35 cellular contexts compared by ENCODE assay signal in genomic region chr3:22443834-22444233, GRCh38.
"Had no signal": no experiment of that assay in that cellular context is flagged by ENCODE, and none has a peak within 500 bp of the region (broad histone marks: within the 10 kb centered on the region; RNA-seq: fewer than 3 reads in every experiment).

No MANE protein-coding gene starts in this region.

- H3K36me3 ChIP-seq: MG63 had no signal

- H3K9me3 ChIP-seq: MG63 had no signal

- H3K27me3 ChIP-seq: MG63 had no signal

- DNase-seq: Karpas-422, Kasumi-1, MG63, MM.1S, MV-4-11, NCI-H1048, NCI-H1092, NCI-H1092 treated with DMSO at 0.1 percent for 48 hours, NCI-H1105, NCI-H1105 treated with DMSO at 0.1 percent for 48 hours, NCI-H1417, NCI-H1417 treated with DMSO at 0.1 percent for 48 hours, NCI-H1436, NCI-H1436 treated with DMSO at 0.1 percent for 48 hours, NCI-H146, NCI-H1694, NCI-H1694 treated with DMSO at 0.1 percent for 48 hours, NCI-H187, NCI-H187 treated with DMSO at 0.1 percent for 48 hours, NCI-H1930, NCI-H2029, NCI-H2029 treated with DMSO at 0.1 percent for 48 hours, NCI-H2081, NCI-H2081 treated with DMSO at 0.1 percent for 48 hours, NCI-H2107, NCI-H2171, NCI-H2171 treated with DMSO at 0.1 percent for 48 hours, NCI-H2227 treated with DMSO at 0.1 percent for 48 hours, NCI-H226, NCI-H345, NCI-H446, NCI-H446 treated with DMSO at 0.1 percent for 48 hours, NCI-H510A, NCI-H510A treated with DMSO at 0.1 percent for 48 hours had no signal

- H3K9ac ChIP-seq: KMS-11 had no signal

- H3K4me3 ChIP-seq: MG63 had no signal

- H3K27ac ChIP-seq: KMS-11 had no signal

- H3K4me2 ChIP-seq: KMS-11 had no signal
